Comparison of ENCODE assay signal across 15 cellular contexts in genomic region chr20:45038747-45039469, GRCh38.
DNase-seq lines count a peak whose midpoint lies in the region; ATAC-seq and TF ChIP-seq lines count a peak whose summit lies in the region.
"Had no signal": no experiment of that assay in that cellular context is flagged by ENCODE, and none has a peak within 500 bp of the region (broad histone marks: within the 10 kb centered on the region; RNA-seq: fewer than 3 reads in every experiment).

No MANE protein-coding gene starts in this region.

- H3K27me3 ChIP-seq in CD4-positive, alpha-beta T cell (ENCODE audit: control insufficient read depth, insufficient read depth, low read length): no peaks in the 10 kb centered on the region

- CTCF ChIA-PET in CD4-positive, alpha-beta T cell (lab: Charles Lee): interaction anchor here (0.6 to 1.7 kb wide), 2 partner anchors 57 to 80 kb away, joined by 3 to 8 read pairs; no protein-coding TSS in a partner anchor

- no peak overlapping the region for H3K4me3 Mint-ChIP-seq in CD4-positive, alpha-beta T cell
- no peak overlapping the region for H3K4me3 Mint-ChIP-seq in activated T-helper 17 cell treated with anti-CD3 and anti-CD28 coated beads, Interleukin-2, amount 50 U/mL, for 72 hours
- H3K4me3 Mint-ChIP-seq in memory B cell: no peak overlapping the region

- ATAC-seq in CD4-positive, alpha-beta T cell (ENCODE audit: poor library complexity): no peak
- no peak for ATAC-seq in activated T-helper 17 cell treated with anti-CD3 and anti-CD28 coated beads, Interleukin-2, amount 50 U/mL, for 72 hours (replicated peaks)
- ATAC-seq in memory B cell (ENCODE audit: low read depth) (no peak), omental fat pad (ENCODE audit: low FRiP score) (no peak), GM18861 (IDR thresholded peaks at IDR 0.05; ENCODE audit: unreplicated experiment) (no peak)
- ATAC-seq: HepG2 had no signal

- no peak for TF ChIP-seq CTCF in CD4-positive, alpha-beta T cell (IDR thresholded peaks at IDR 0.05)
- TF ChIP-seq CTCF in omental fat pad (IDR thresholded peaks at IDR 0.05): no peak

- H3K27ac Mint-ChIP-seq in CD4-positive, alpha-beta T cell: peak overlapping the region; percentile 74
- H3K27ac Mint-ChIP-seq in activated T-helper 17 cell treated with anti-CD3 and anti-CD28 coated beads, Interleukin-2, amount 50 U/mL, for 72 hours: peak overlapping the region; percentile 70
- peak overlapping the region; percentile 87 for H3K27ac Mint-ChIP-seq in memory B cell

- intact Hi-C loops in CD4-positive, alpha-beta T cell (cut with DNase I, micrococcal nuclease): no loop called here

- no peaks in the 10 kb centered on the region for H3K9me3 ChIP-seq in CD4-positive, alpha-beta T cell (ENCODE audit: control insufficient read depth, low read length)

- no peaks in the 10 kb centered on the region for H3K9me3 Mint-ChIP-seq in CD4-positive, alpha-beta T cell
- no peaks in the 10 kb centered on the region for H3K9me3 Mint-ChIP-seq in activated T-helper 17 cell treated with anti-CD3 and anti-CD28 coated beads, Interleukin-2, amount 50 U/mL, for 72 hours
- no peaks in the 10 kb centered on the region for H3K9me3 Mint-ChIP-seq in memory B cell

- no peak for DNase-seq in CD4-positive, alpha-beta T cell
- DNase-seq in HCEC 1CT (peak; percentile 67), memory B cell (ENCODE audit: low spot score in 2 of 2) (no peak), NCI-H1436 treated with DMSO at 0.1 percent for 48 hours (lab: John Stamatoyannopoulos, UW) (no peak), omental fat pad (ENCODE audit: low spot score) (no peak)
- no peak for DNase-seq in activated CD4-positive, CD25-positive, alpha-beta regulatory T cell treated with anti-CD3 and anti-CD28 coated beads, Interleukin-2, amount 50 U/mL, for 72 hours
- DNase-seq: amygdala, hypothalamus, NCI-H1105, NCI-H2227 treated with DMSO at 0.1 percent for 48 hours had no signal

- peak overlapping the region; percentile 5 for H3K27ac ChIP-seq in CD4-positive, alpha-beta T cell (ENCODE audit: low read depth, low read length)
- H3K27ac ChIP-seq: C4-2B, SK-N-MC had no signal

- peaks cover 95% of the 10 kb centered on the region for H3K4me1 Mint-ChIP-seq in CD4-positive, alpha-beta T cell (ENCODE audit: low read depth)
- peaks cover 41% of the 10 kb centered on the region for H3K4me1 Mint-ChIP-seq in activated T-helper 17 cell treated with anti-CD3 and anti-CD28 coated beads, Interleukin-2, amount 50 U/mL, for 72 hours
- H3K4me1 Mint-ChIP-seq in memory B cell: peaks cover 28% of the 10 kb centered on the region

- peaks cover 82% of the 10 kb centered on the region for H3K36me3 Mint-ChIP-seq in CD4-positive, alpha-beta T cell (ENCODE audit: low read depth)
- peaks cover 96% of the 10 kb centered on the region for H3K36me3 Mint-ChIP-seq in activated T-helper 17 cell treated with anti-CD3 and anti-CD28 coated beads, Interleukin-2, amount 50 U/mL, for 72 hours (ENCODE audit: low read depth)
- H3K36me3 Mint-ChIP-seq in memory B cell: peaks cover 31% of the 10 kb centered on the region

- POLR2A ChIA-PET in CD4-positive, alpha-beta T cell (lab: Charles Lee): interaction anchor here (1.3 kb wide), 1 partner anchor 11 kb away, joined by 4 read pairs; no protein-coding TSS in a partner anchor

- H3K27me3 Mint-ChIP-seq in CD4-positive, alpha-beta T cell: no peaks in the 10 kb centered on the region
- no peaks in the 10 kb centered on the region for H3K27me3 Mint-ChIP-seq in activated T-helper 17 cell treated with anti-CD3 and anti-CD28 coated beads, Interleukin-2, amount 50 U/mL, for 72 hours
- no peaks in the 10 kb centered on the region for H3K27me3 Mint-ChIP-seq in memory B cell
